8 cellular contexts compared by ENCODE assay signal in the genomic region with DNA sequence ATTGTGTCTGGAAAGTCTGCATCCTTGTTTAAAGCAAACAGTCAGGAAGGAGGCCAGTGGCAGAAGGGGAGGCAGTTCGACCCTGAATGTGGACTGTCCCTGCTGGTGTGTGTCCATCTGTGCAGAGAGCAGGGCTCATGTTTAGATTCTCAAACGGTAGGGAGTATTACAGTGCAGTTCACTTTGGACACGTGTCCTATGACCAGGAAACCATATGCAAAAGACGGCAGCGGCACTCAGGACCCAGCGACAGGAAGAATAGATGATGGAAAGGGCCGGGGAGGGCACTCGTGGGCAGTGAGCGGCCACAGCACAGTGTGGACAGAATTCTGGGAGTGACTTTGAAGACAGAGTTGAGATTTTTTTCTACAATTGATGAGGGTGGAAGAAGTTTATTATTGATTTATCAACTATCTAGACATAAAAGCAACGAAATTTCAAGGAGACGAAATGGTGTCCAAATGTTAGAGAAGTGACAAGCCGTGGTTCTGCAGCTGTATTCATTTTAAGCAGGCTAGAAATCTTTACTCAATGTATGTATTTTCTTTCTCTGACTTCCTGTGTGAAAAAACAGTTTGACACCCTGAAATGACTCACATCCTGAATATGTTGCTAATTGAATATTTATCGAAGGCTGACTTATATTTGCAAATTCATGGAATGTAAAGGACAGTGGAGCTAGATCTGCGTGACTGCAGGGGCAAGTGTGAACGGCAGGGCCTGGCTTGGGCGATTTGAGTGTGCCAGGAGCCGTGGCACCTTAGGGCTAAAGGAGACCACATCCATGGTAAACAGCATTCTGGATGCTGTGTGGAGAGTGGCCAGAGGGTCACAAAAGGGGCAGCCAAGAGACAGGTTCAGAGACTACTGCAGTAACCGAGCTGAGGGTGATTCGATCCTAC.
A peak's percentile ranks its signal among the peaks of the same experiment; 100 is the strongest.
DNase-seq lines count a peak whose midpoint lies in the region; ATAC-seq, FAIRE-seq and TF ChIP-seq lines count a peak whose summit lies in the region.

No MANE protein-coding gene starts in this region.

- DNase-seq in activated T-cell treated with anti-CD3 and anti-CD28 coated beads for 48 hours (ENCODE audit: low read depth): peak; percentile 5
- no peak for DNase-seq in activated T-cell treated with anti-CD3 and anti-CD28 coated beads for 4 hours
- DNase-seq in NCI-H1092 treated with DMSO at 0.1 percent for 48 hours (lab: John Stamatoyannopoulos, UW): peak; percentile 92
- peak; percentile 11 to 16 for DNase-seq in cardiac fibroblast (ENCODE audit: low read depth in 2 of 2)
- DNase-seq in NCI-H69 (lab: John Stamatoyannopoulos, UW): no peak
- DNase-seq in frontal cortex (ENCODE audit: low spot score in 2 of 2): no peak

- no peak overlapping the region for H3K4me3 ChIP-seq in cardiac fibroblast (replicated peaks in 1 of 2; ENCODE audit: low read depth in 2 of 2, low read length in 2 of 2)
- no peak overlapping the region for H3K4me3 ChIP-seq in skin epidermis

- ATAC-seq in HG02610 (IDR thresholded peaks at IDR 0.05; ENCODE audit: unreplicated experiment): peak; percentile 82

- TF ChIP-seq CTCF in cardiac fibroblast (IDR thresholded peaks at IDR 0.05; ENCODE audit: low read depth, low read length): no peak

- no peak for FAIRE-seq in frontal cortex (lab: Jason Lieb, UNC)

- H3K27ac ChIP-seq in skin epidermis: peak overlapping the region in 16 of 21 experiments; percentile 5 to 84 (median 62)

Comparison
In these comparisons a context has a peak if more than half of its experiments do, and no peak if none do; other contexts are left out.
1. DNase-seq: peak in activated T-cell treated with anti-CD3 and anti-CD28 coated beads for 48 hours (single experiment), NCI-H1092 treated with DMSO at 0.1 percent for 48 hours (single experiment) and cardiac fibroblast (2 of 2); none in activated T-cell treated with anti-CD3 and anti-CD28 coated beads for 4 hours (single experiment), NCI-H69 (single experiment) and frontal cortex (0 of 2).